ENCODE assay signal across 1 cellular context in genomic region chr6:15922510-15923307, GRCh38.
TF ChIP-seq lines count a peak whose summit lies in the region.

No MANE protein-coding gene starts in this region.

TF ChIP-seq in K562, 482 proteins besides CTCF, POLR2A, EP300 and RAD21 (continued from another document and continues in another):
- TF ChIP-seq PREB (CRISPR knock-in tag; IDR thresholded peaks at IDR 0.05): no peak
- TF ChIP-seq ETV5 (CRISPR knock-in tag; IDR thresholded peaks at IDR 0.05; ENCODE audit: low read depth): peak; percentile 99
- TF ChIP-seq MAFG (tag; conservative IDR thresholded peaks at IDR 0.05): 0 out of 2 replicates have a peak, but pooled peaks have one; percentile 15
- TF ChIP-seq RERE (CRISPR knock-in tag; IDR thresholded peaks at IDR 0.05; ENCODE audit: borderline replicate concordance): no peak
- no peak for TF ChIP-seq FOXA1 (IDR thresholded peaks at IDR 0.05; ENCODE audit: borderline replicate concordance)
- no peak for TF ChIP-seq TFE3 (CRISPR knock-in tag; IDR thresholded peaks at IDR 0.05)
- no peak for TF ChIP-seq SIN3A (IDR thresholded peaks at IDR 0.05; ENCODE audit: borderline replicate concordance in 2 of 2, control insufficient read depth in 1 of 2, low read depth in 2 of 2, low read length in 2 of 2)
- no peak for TF ChIP-seq POLR2H (tag; IDR thresholded peaks at IDR 0.05; ENCODE audit: low read depth)
- TF ChIP-seq THAP7 (CRISPR knock-in tag; IDR thresholded peaks at IDR 0.05): no peak
- no peak; a peak in 1 of 4 replicates for TF ChIP-seq ZNF318 (IDR thresholded peaks at IDR 0.05; ENCODE audit: borderline replicate concordance in 1 of 2, low read depth in 1 of 2)
- no peak for TF ChIP-seq KAT2B (IDR thresholded peaks at IDR 0.05; ENCODE audit: low read depth, low read length)
- no peak for TF ChIP-seq ADNP (tag; IDR thresholded peaks at IDR 0.05)
- peak in 1 of 2 experiments; percentile 80; a peak in 3 of 4 replicates for TF ChIP-seq MNT (conservative IDR thresholded peaks at IDR 0.05)
- TF ChIP-seq MEIS2 (IDR thresholded peaks at IDR 0.05; ENCODE audit: partially characterized antibody): peak; percentile 62
- TF ChIP-seq RHOXF2B (CRISPR knock-in tag; conservative IDR thresholded peaks at IDR 0.05): no peak
- no peak for TF ChIP-seq CLOCK (CRISPR knock-in tag; IDR thresholded peaks at IDR 0.05; ENCODE audit: borderline replicate concordance)
- peak; percentile 77 to 92; a peak in 3 of 4 replicates for TF ChIP-seq ARNT (IDR thresholded peaks at IDR 0.05)
- TF ChIP-seq SNIP1 (IDR thresholded peaks at IDR 0.05; ENCODE audit: low read depth): no peak
- TF ChIP-seq YY1 (IDR thresholded peaks at IDR 0.05; ENCODE audit: borderline replicate concordance in 1 of 3, control insufficient read depth in 1 of 3, extremely low read depth in 1 of 3, insufficient read depth in 3 of 3, insufficient read length in 1 of 3, insufficient replicate concordance in 2 of 3, low read depth in 1 of 3, low read length in 2 of 3): no peak
- TF ChIP-seq EHMT2 (IDR thresholded peaks at IDR 0.05): no peak
- TF ChIP-seq BRD4 (IDR thresholded peaks at IDR 0.05): no peak
- no peak for TF ChIP-seq ZNF347 (CRISPR knock-in tag; IDR thresholded peaks at IDR 0.05; ENCODE audit: low read depth)
- no peak for TF ChIP-seq CUX1 (CRISPR knock-in tag; IDR thresholded peaks at IDR 0.05)
